ENCODE assay signal across 9 cellular contexts in genomic region chr22:46612904-46613605, GRCh38. TPM values are rescaled to one million over a fixed set of nuclear protein-coding genes. Genes with fewer than 3 reads are reported as not detected.
A peak's percentile ranks its signal among the peaks of the same experiment; 100 is the strongest.
DNase-seq lines count a peak whose midpoint lies in the region; ATAC-seq and TF ChIP-seq lines count a peak whose summit lies in the region.
"Had no signal": no experiment of that assay in that cellular context is flagged by ENCODE, and none has a peak within 500 bp of the region (broad histone marks: within the 10 kb centered on the region; RNA-seq: fewer than 3 reads in every experiment).

No MANE protein-coding gene starts in this region.

- no peak for TF ChIP-seq CTCF in WTC11 (IDR thresholded peaks at IDR 0.05)

- POLR2A ChIA-PET in CD8-positive, alpha-beta memory T cell (lab: Charles Lee): no interaction called here
- POLR2A ChIA-PET in WTC11 (lab: Charles Lee): interaction anchor here (0.6 kb wide), 1 partner anchor 50 kb away, joined by 3 read pairs; no protein-coding TSS in a partner anchor

- no peaks in the 10 kb centered on the region for H3K9me3 ChIP-seq in CD8-positive, alpha-beta memory T cell (ENCODE audit: low read length)

- no peak overlapping the region for H3K27ac ChIP-seq in CD8-positive, alpha-beta memory T cell (ENCODE audit: low read depth, low read length)
- no peak overlapping the region for H3K27ac ChIP-seq in rectal smooth muscle tissue (ENCODE audit: low read depth, low read length)

- peaks cover 26 to 30% (median 29%) of the 10 kb centered on the region in 3 donors for H3K4me1 Mint-ChIP-seq in CD8-positive, alpha-beta memory T cell
- H3K4me1 Mint-ChIP-seq in WTC11: peaks cover 14% of the 10 kb centered on the region

- DNase-seq in CD8-positive, alpha-beta memory T cell: peak; percentile 19 to 68 (median 33)
- no peak for DNase-seq in WTC11 (ENCODE audit: low spot score)
- DNase-seq in effector CD4-positive, alpha-beta T cell: peak; percentile 12
- no peak for DNase-seq in foreskin melanocyte
- no peak for DNase-seq in AG08396 (ENCODE audit: low spot score)
- DNase-seq: DMS153 had no signal

- peak overlapping the region; percentile 74 for H3K4me3 ChIP-seq in CD8-positive, alpha-beta memory T cell (ENCODE audit: low read length)
- H3K4me3 ChIP-seq in rectal smooth muscle tissue (ENCODE audit: low read length): peak overlapping the region; percentile 24

- H3K9me3 Mint-ChIP-seq in CD8-positive, alpha-beta memory T cell: no peaks in the 10 kb centered on the region
- no peaks in the 10 kb centered on the region for H3K9me3 Mint-ChIP-seq in WTC11

- CTCF ChIA-PET in CD8-positive, alpha-beta memory T cell (lab: Charles Lee): interaction anchor here (0.8 to 1.9 kb wide), 2 partner anchors 10 to 49 kb away, joined by 4 to 5 read pairs; no protein-coding TSS in a partner anchor
- CTCF ChIA-PET in WTC11 (lab: Charles Lee): interaction anchor here (0.6 to 2.2 kb wide), 4 partner anchors 10 to 245 kb away, joined by 3 to 7 read pairs (median 5); no protein-coding TSS in a partner anchor

- H3K9ac ChIP-seq in rectal smooth muscle tissue (ENCODE audit: low read length): no peak overlapping the region

- H3K27me3 ChIP-seq in CD8-positive, alpha-beta memory T cell (ENCODE audit: insufficient read depth, low read length, poor library complexity, severe bottlenecking): no peaks in the 10 kb centered on the region
- no peaks in the 10 kb centered on the region for H3K27me3 ChIP-seq in rectal smooth muscle tissue (ENCODE audit: control insufficient read depth, insufficient read depth, low read length)

- ATAC-seq in WTC11 (peak; percentile 16; the same call in 1 of the 2 replicates), HG02763 (IDR thresholded peaks at IDR 0.05; ENCODE audit: unreplicated experiment) (no peak), HG03565 (IDR thresholded peaks at IDR 0.05; ENCODE audit: unreplicated experiment) (no peak)

- peaks cover 29% of the 10 kb centered on the region for H3K4me1 ChIP-seq in CD8-positive, alpha-beta memory T cell (ENCODE audit: insufficient read depth, low read length)
- peaks cover 10% of the 10 kb centered on the region for H3K4me1 ChIP-seq in rectal smooth muscle tissue (ENCODE audit: control insufficient read depth, insufficient read depth, low read length)

- no peaks in the 10 kb centered on the region for H3K27me3 Mint-ChIP-seq in CD8-positive, alpha-beta memory T cell
- H3K27me3 Mint-ChIP-seq in WTC11 (ENCODE audit: low read depth): no peaks in the 10 kb centered on the region

- H3K36me3 Mint-ChIP-seq in CD8-positive, alpha-beta memory T cell: no peaks in the 10 kb centered on the region
- no peaks in the 10 kb centered on the region for H3K36me3 Mint-ChIP-seq in WTC11

- H3K4me3 Mint-ChIP-seq in CD8-positive, alpha-beta memory T cell: peak overlapping the region; percentile 84 to 94 (median 91)
- H3K4me3 Mint-ChIP-seq in WTC11: no peak overlapping the region

- no peaks in the 10 kb centered on the region for H3K36me3 ChIP-seq in CD8-positive, alpha-beta memory T cell (ENCODE audit: insufficient read depth, low read length)
- no peaks in the 10 kb centered on the region for H3K36me3 ChIP-seq in rectal smooth muscle tissue (ENCODE audit: control insufficient read depth, insufficient read depth, low read length)

- H3K27ac Mint-ChIP-seq in CD8-positive, alpha-beta memory T cell: peak overlapping the region; percentile 67 to 91 (median 89)
- H3K27ac Mint-ChIP-seq in WTC11: peak overlapping the region; percentile 84

TF ChIP-seq in WTC11, 78 proteins besides CTCF, POLR2A, EP300 and RAD21:
- no peak for TF ChIP-seq CDX4 (CRISPR knock-in tag; IDR thresholded peaks at IDR 0.05; ENCODE audit: borderline replicate concordance)
- TF ChIP-seq ZNF232 (CRISPR knock-in tag; IDR thresholded peaks at IDR 0.05): no peak
- TF ChIP-seq ZNF281 (CRISPR knock-in tag; IDR thresholded peaks at IDR 0.05): no peak
- TF ChIP-seq E2F1 (CRISPR knock-in tag; IDR thresholded peaks at IDR 0.05): no peak
- TF ChIP-seq GABPB1 (CRISPR knock-in tag; IDR thresholded peaks at IDR 0.05): no peak
- no peak for TF ChIP-seq PRRX2 (CRISPR knock-in tag; IDR thresholded peaks at IDR 0.05)
- no peak for TF ChIP-seq ETV6 (CRISPR knock-in tag; IDR thresholded peaks at IDR 0.05)
- no peak for TF ChIP-seq STAT6 (CRISPR knock-in tag; conservative IDR thresholded peaks at IDR 0.05; ENCODE audit: low read depth)
- TF ChIP-seq ATF2 (CRISPR knock-in tag; IDR thresholded peaks at IDR 0.05; ENCODE audit: borderline replicate concordance, low read depth): no peak
- TF ChIP-seq NR3C1 (CRISPR knock-in tag; conservative IDR thresholded peaks at IDR 0.05; ENCODE audit: low read depth): no peak
TF ChIP-seq in WTC11: peak in this region for 0.

RNA-seq across cellular contexts. Expression of gene GRAMD4, which starts 7.1 kb away (rescaled TPM):
- total RNA-seq in CD8-positive, alpha-beta memory T cell: 10 to 100 TPM; 25.3 to 33.0 TPM
- 7.6 TPM for polyA plus RNA-seq in CD8-positive, alpha-beta memory T cell
- total RNA-seq in WTC11 (2021): 32.8 to 41.0 TPM (median 33.1 TPM) in 3 replicates

Comparison
In these comparisons a context has a peak if more than half of its experiments do, and no peak if none do; other contexts are left out.
1. DNase-seq: peak in CD8-positive, alpha-beta memory T cell (5 of 5) and effector CD4-positive, alpha-beta T cell (single experiment); none in WTC11 (single experiment), foreskin melanocyte (single experiment) and AG08396 (single experiment).